In the genomic region with DNA sequence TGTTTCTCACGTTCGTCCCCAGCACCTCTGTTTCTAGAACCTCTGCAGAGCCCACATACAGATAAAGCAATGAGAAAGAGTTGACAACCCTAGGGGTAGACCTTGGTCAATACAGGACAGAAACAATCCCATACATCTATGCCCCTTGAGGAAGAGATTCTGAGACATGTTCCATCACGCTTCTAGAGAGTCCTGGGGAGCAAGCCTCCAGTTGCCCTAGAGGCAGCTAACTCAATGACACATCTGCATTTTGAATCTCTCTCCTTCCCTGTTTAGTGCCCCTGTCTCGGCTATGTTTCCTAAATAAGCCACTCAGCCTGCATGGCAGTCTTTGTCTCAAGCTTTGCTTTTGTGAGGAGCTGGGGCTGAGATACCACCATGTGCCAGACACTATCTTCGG, we compare ENCODE assay signal across 22 cellular contexts.
DNase-seq lines count a peak whose midpoint lies in the region; ATAC-seq, FAIRE-seq and TF ChIP-seq lines count a peak whose summit lies in the region.
"Had no signal": no experiment of that assay in that cellular context is flagged by ENCODE, and none has a peak within 500 bp of the region (broad histone marks: within the 10 kb centered on the region; RNA-seq: fewer than 3 reads in every experiment).

No MANE protein-coding gene starts in this region.

- no peak overlapping the region for H3K27ac Mint-ChIP-seq in HFFc6
- peak overlapping the region; percentile 45 for H3K27ac Mint-ChIP-seq in neural crest cell (ENCODE audit: unreplicated experiment)
- H3K27ac Mint-ChIP-seq: CD4-positive, CD25-positive, alpha-beta regulatory T cell had no signal

- H3K4me3 ChIP-seq in bronchial epithelial cell (ENCODE audit: low read depth, low read length) = no peak overlapping the region

- no peak for FAIRE-seq in bronchial epithelial cell (lab: Jason Lieb, UNC)
- FAIRE-seq: A204.1, G401.6, GM12892, GM18507, H1 had no signal

- no peaks in the 10 kb centered on the region for H3K4me1 ChIP-seq in foreskin keratinocyte
- H3K4me1 ChIP-seq: BE2C had no signal

- H3K27ac ChIP-seq in foreskin keratinocyte = no peak overlapping the region

- H3K36me3 ChIP-seq in bronchial epithelial cell (ENCODE audit: control insufficient read depth, insufficient read depth, low read length) = no peaks in the 10 kb centered on the region
- H3K36me3 ChIP-seq: BE2C had no signal

- TF ChIP-seq CTCF in HFFc6 (IDR thresholded peaks at IDR 0.05) (0 out of 2 replicates have a peak, but pooled peaks have one; percentile 6), bronchial epithelial cell (IDR thresholded peaks at IDR 0.05; ENCODE audit: insufficient read depth, low read length, severe bottlenecking) (no peak), foreskin keratinocyte (conservative IDR thresholded peaks at IDR 0.05) (peak; percentile 25), neural crest cell (conservative IDR thresholded peaks at IDR 0.05) (no peak)

- H3K4me3 Mint-ChIP-seq in HFFc6 = no peak overlapping the region
- no peak overlapping the region for H3K4me3 Mint-ChIP-seq in neural crest cell
- H3K4me3 Mint-ChIP-seq: CD4-positive, CD25-positive, alpha-beta regulatory T cell; CD8-positive, alpha-beta memory T cell; H9 had no signal

- H3K36me3 Mint-ChIP-seq in HFFc6 (ENCODE audit: low read depth) (no peaks in the 10 kb centered on the region), neural crest cell (ENCODE audit: low read depth) (no peaks in the 10 kb centered on the region)
- H3K36me3 Mint-ChIP-seq: CD4-positive, CD25-positive, alpha-beta regulatory T cell; CD8-positive, alpha-beta memory T cell had no signal

- intact Hi-C loops in posterior vena cava (cut with DNase I) = no loop called here

- H3K9me3 Mint-ChIP-seq in HFFc6 (no peaks in the 10 kb centered on the region), neural crest cell (no peaks in the 10 kb centered on the region)
- H3K9me3 Mint-ChIP-seq: CD4-positive, CD25-positive, alpha-beta regulatory T cell; CD8-positive, alpha-beta memory T cell had no signal

- H3K4me1 Mint-ChIP-seq in HFFc6 (ENCODE audit: low read depth) = no peaks in the 10 kb centered on the region
- peaks cover 17% of the 10 kb centered on the region for H3K4me1 Mint-ChIP-seq in neural crest cell
- H3K4me1 Mint-ChIP-seq: CD4-positive, CD25-positive, alpha-beta regulatory T cell; CD8-positive, alpha-beta memory T cell had no signal

- H3K27me3 Mint-ChIP-seq in HFFc6 (ENCODE audit: insufficient read depth) (peaks cover 12% of the 10 kb centered on the region), neural crest cell (ENCODE audit: low read depth) (no peaks in the 10 kb centered on the region)
- H3K27me3 Mint-ChIP-seq: CD4-positive, CD25-positive, alpha-beta regulatory T cell had no signal

- ATAC-seq in foreskin keratinocyte (peak; percentile 66), GM18868 (IDR thresholded peaks at IDR 0.05; ENCODE audit: unreplicated experiment) (no peak)

- DNase-seq in HFFc6 (no peak), bronchial epithelial cell (ENCODE audit: low read depth) (peak; percentile 58), foreskin keratinocyte (peak; percentile 38 to 61), neural crest cell (ENCODE audit: low read depth, low spot score) (no peak), posterior vena cava (ENCODE audit: low spot score) (no peak), ecto neural progenitor cell (ENCODE audit: low spot score) (no peak)
- DNase-seq in activated CD8-positive, alpha-beta memory T cell treated with anti-CD3 and anti-CD28 coated beads for 24 hours = no peak
- DNase-seq: ACHN; BE2C; C1 segment of cervical spinal cord; CD4-positive, CD25-positive, alpha-beta regulatory T cell; CD8-positive, alpha-beta memory T cell; COR-L47; DMS 273 treated with DMSO at 0.1 percent for 48 hours; DMS53; H9 had no signal

- H3K27me3 ChIP-seq in bronchial epithelial cell (ENCODE audit: control insufficient read depth, insufficient read depth, low read length) (no peaks in the 10 kb centered on the region), foreskin keratinocyte (no peaks in the 10 kb centered on the region)
- H3K27me3 ChIP-seq: BE2C had no signal

Comparison
In these comparisons a context has a peak if more than half of its experiments do, and no peak if none do; other contexts are left out.
1. DNase-seq: peak in bronchial epithelial cell (single experiment) and foreskin keratinocyte (2 of 2); none in HFFc6 (single experiment), neural crest cell (single experiment), activated CD8-positive, alpha-beta memory T cell treated with anti-CD3 and anti-CD28 coated beads for 24 hours (single experiment), posterior vena cava (single experiment) and ecto neural progenitor cell (single experiment).
2. CTCF ChIP-seq: peak in HFFc6 (single experiment) and foreskin keratinocyte (single experiment); none in bronchial epithelial cell (single experiment) and neural crest cell (single experiment).